ENCODE assay signal across 29 cellular contexts in genomic region chr19:43467276-43467675, GRCh38. TPM values are rescaled to one million over a fixed set of nuclear protein-coding genes. Genes with fewer than 3 reads are reported as not detected.
DNase-seq lines count a peak whose midpoint lies in the region; ATAC-seq, FAIRE-seq and TF ChIP-seq lines count a peak whose summit lies in the region.
"Had no signal": no experiment of that assay in that cellular context is flagged by ENCODE, and none has a peak within 500 bp of the region (broad histone marks: within the 10 kb centered on the region; RNA-seq: fewer than 3 reads in every experiment).

No MANE protein-coding gene starts in this region.

- H3K27me3 Mint-ChIP-seq in type B pancreatic cell = no peaks in the 10 kb centered on the region
- H3K27me3 Mint-ChIP-seq: stimulated activated naive CD8-positive, alpha-beta T cell treated with anti-CD3 and anti-CD28 coated beads, Interleukin-15, Interleukin-2, amounts not matched to agents 100 ng/mL and 50 ng/mL, for 24 hours had no signal

- no peaks in the 10 kb centered on the region for H3K27me3 ChIP-seq in HepG2 (ENCODE audit: control insufficient read depth in 1 of 2, insufficient read depth in 2 of 2, low read length in 2 of 2)
- no peaks in the 10 kb centered on the region for H3K27me3 ChIP-seq in right lobe of liver
- no peaks in the 10 kb centered on the region for H3K27me3 ChIP-seq in PC-9 (ENCODE audit: insufficient read depth, low read depth)
- H3K27me3 ChIP-seq in testis = no peaks in the 10 kb centered on the region

- BruUV-seq in HepG2 (replicated peaks; lab: Mats Ljungman, UMichigan) = no TSS peak
- BruUV-seq in PC-9 (replicated peaks; lab: Mats Ljungman, UMichigan) = no TSS peak

- TF ChIP-seq POLR2A in HepG2 (IDR thresholded peaks at IDR 0.05; ENCODE audit: insufficient read depth in 1 of 2, low read depth in 2 of 2, low read length in 2 of 2) = no peak
- TF ChIP-seq POLR2A in right lobe of liver (IDR thresholded peaks at IDR 0.05) = no peak
- TF ChIP-seq POLR2A in testis (IDR thresholded peaks at IDR 0.05) = no peak

- no peaks in the 10 kb centered on the region for H3K36me3 Mint-ChIP-seq in type B pancreatic cell
- H3K36me3 Mint-ChIP-seq: mesothelial cell of epicardium had no signal

- TF ChIP-seq EP300 in HepG2 (IDR thresholded peaks at IDR 0.05; ENCODE audit: low read depth in 2 of 2, low read length in 2 of 2) (no peak), HepG2 (CRISPR knock-in tag; IDR thresholded peaks at IDR 0.05; ENCODE audit: borderline replicate concordance) (no peak)

- H3K4me1 ChIP-seq in HepG2 (ENCODE audit: insufficient read depth, low read length) = peaks cover 42% of the 10 kb centered on the region
- peaks cover 0 to 11% (median 3%) of the 10 kb centered on the region in 4 donors for H3K4me1 ChIP-seq in right lobe of liver
- H3K4me1 ChIP-seq in PC-9 (replicated peaks; ENCODE audit: insufficient read depth) = peaks cover 57% of the 10 kb centered on the region
- H3K4me1 ChIP-seq in testis = peaks cover 2% of the 10 kb centered on the region

- no peaks in the 10 kb centered on the region for H3K9me3 ChIP-seq in HepG2 (ENCODE audit: low read length)
- H3K9me3 ChIP-seq in right lobe of liver = no peaks in the 10 kb centered on the region
- H3K9me3 ChIP-seq in PC-9 (ENCODE audit: insufficient read depth, low read depth) = no peaks in the 10 kb centered on the region
- no peaks in the 10 kb centered on the region for H3K9me3 ChIP-seq in testis
- H3K9me3 ChIP-seq: HAP-1, left lung had no signal

- no peaks in the 10 kb centered on the region for H4K20me1 ChIP-seq in HepG2 (ENCODE audit: insufficient read depth, low read length)
- H4K20me1 ChIP-seq in PC-9 (ENCODE audit: insufficient read depth) = 0 out of 2 replicates have a peak, but pooled peaks cover 6% of the 10 kb centered on the region

- H3K4me1 Mint-ChIP-seq in type B pancreatic cell (ENCODE audit: unreplicated experiment) = peaks cover 8% of the 10 kb centered on the region

- no peaks in the 10 kb centered on the region for H3K9me3 Mint-ChIP-seq in type B pancreatic cell
- H3K9me3 Mint-ChIP-seq: mesothelial cell of epicardium; stimulated activated naive CD8-positive, alpha-beta T cell treated with anti-CD3 and anti-CD28 coated beads, Interleukin-15, Interleukin-2, amounts not matched to agents 100 ng/mL and 50 ng/mL, for 24 hours had no signal

- CTCF ChIA-PET in HepG2 (lab: Yijun Ruan, JAX; ENCODE audit: low intra/inter-chr PET ratio, low total read pairs) = no interaction called here
- CTCF ChIA-PET in PC-9 (lab: Charles Lee) = no interaction called here

- no peak for ATAC-seq in HepG2
- ATAC-seq in right lobe of liver = no peak
- no peak for ATAC-seq in GM21619 (IDR thresholded peaks at IDR 0.05; ENCODE audit: unreplicated experiment)
- no peak for ATAC-seq in GM18517 (IDR thresholded peaks at IDR 0.05; ENCODE audit: unreplicated experiment)
- ATAC-seq: left lung had no signal

- TF ChIP-seq CTCF in HepG2 (CRISPR knock-in tag; IDR thresholded peaks at IDR 0.05) (no peak), right lobe of liver (IDR thresholded peaks at IDR 0.05) (no peak), PC-9 (conservative IDR thresholded peaks at IDR 0.05) (no peak), type B pancreatic cell (conservative IDR thresholded peaks at IDR 0.05) (no peak), testis (IDR thresholded peaks at IDR 0.05) (no peak)

- no peaks in the 10 kb centered on the region for H3K9me2 ChIP-seq in PC-9 (ENCODE audit: insufficient read depth)

- peak overlapping the region; percentile 41 for H3K9ac ChIP-seq in HepG2 (ENCODE audit: insufficient read depth, low read depth, low read length)

- in situ Hi-C loops in HepG2 (cut with HindIII; ENCODE audit: extremely low pct_ligation_motif_present, low pct_unique_long_range_greater_than_20kb) = no loop called here

- no peaks in the 10 kb centered on the region for H3K79me2 ChIP-seq in HepG2 (ENCODE audit: insufficient read depth, low read length)
- peaks cover 15% of the 10 kb centered on the region for H3K79me2 ChIP-seq in PC-9 (ENCODE audit: low read depth)

- TF ChIP-seq RAD21 in HepG2 (CRISPR knock-in tag; IDR thresholded peaks at IDR 0.05) = no peak

- H3F3A ChIP-seq in PC-9 (ENCODE audit: insufficient read depth, low read depth) = peaks cover 72% of the 10 kb centered on the region

- peak overlapping the region; percentile 67 for H3K4me2 ChIP-seq in HepG2 (ENCODE audit: low read depth, low read length)
- H3K4me2 ChIP-seq in PC-9 = peak overlapping the region; percentile 65

- POLR2A ChIA-PET in HepG2 (lab: Yijun Ruan, JAX) = interaction anchor here (0.7 to 1.0 kb wide), 3 partner anchors 17 to 37 kb away, joined by 3 read pairs; partner anchors contain the start of gene PHLDB3
- POLR2A ChIA-PET in PC-9 (lab: Charles Lee; ENCODE audit: unreplicated experiment) = interaction anchor here (0.6 to 0.7 kb wide), 2 partner anchors 64 to 201 kb away, joined by 3 to 6 read pairs; no protein-coding TSS in a partner anchor

- DNase-seq in HepG2 (ENCODE audit: low spot score) (no peak), right lobe of liver (no peak), PC-9 (no peak), epithelial cell of prostate (ENCODE audit: low read depth, low spot score) (no peak), type B pancreatic cell (ENCODE audit: extremely low spot score, unreplicated experiment) (no peak), testis (no peak)
- DNase-seq: activated CD4-positive, alpha-beta T cell treated with anti-CD3 and anti-CD28 coated beads for 48 hours; activated CD8-positive, alpha-beta memory T cell treated with anti-CD3 and anti-CD28 coated beads, Interleukin-2, amount 50 U/mL, for 48 hours; activated gamma-delta T cell; anterior cingulate cortex; COR-L47; effector CD8-positive, alpha-beta T cell; glutamatergic neuron; left lung; NCI-H1092 treated with DMSO at 0.1 percent for 48 hours; NCI-H2081; NCI-H524; stimulated activated CD4-positive, alpha-beta T cell treated with anti-CD3 and anti-CD28 coated beads, Interleukin-4, amount 100 ng/mL, for 24 hours; SW 1271; trophoblast cell had no signal

- H3K4me3 ChIP-seq in HepG2 (replicated peaks in 1 of 3; ENCODE audit: insufficient read depth in 1 of 3, low read depth in 2 of 3, low read length in 3 of 3) = peak overlapping the region in 1 of 3 experiments; percentile 7; a peak in 1 of 6 replicates
- H3K4me3 ChIP-seq in right lobe of liver = no peak overlapping the region
- H3K4me3 ChIP-seq in PC-9 = no peak overlapping the region
- no peak overlapping the region for H3K4me3 ChIP-seq in testis
- H3K4me3 ChIP-seq: HAP-1, left lung had no signal

- FAIRE-seq in HepG2 (lab: Jason Lieb, UNC) = no peak

- 5% methylated on average over 6 of the region's 6 CpGs for WGBS in HepG2 (ENCODE audit: low lambda C conversion rate)
- 81% methylated on average over 6 of the region's 6 CpGs for WGBS in right lobe of liver (ENCODE audit: insufficient coverage, low coverage, low lambda C conversion rate, missing lambda C conversion rate)
- 84% methylated on average over 6 of the region's 6 CpGs for WGBS in testis, 2 donors

- no peaks in the 10 kb centered on the region for H3K36me3 ChIP-seq in HepG2 (replicated peaks in 1 of 2; ENCODE audit: control insufficient read depth in 1 of 2, insufficient read depth in 2 of 2, low read length in 2 of 2)
- no peaks in the 10 kb centered on the region for H3K36me3 ChIP-seq in right lobe of liver
- H3K36me3 ChIP-seq in PC-9 (ENCODE audit: low read depth) = peaks cover 5% of the 10 kb centered on the region; the same call in 1 of the 2 replicates
- no peaks in the 10 kb centered on the region for H3K36me3 ChIP-seq in testis (ENCODE audit: low read depth, missing control alignments)
- H3K36me3 ChIP-seq: HAP-1, left lung had no signal

- H3K4me3 Mint-ChIP-seq in type B pancreatic cell = peak overlapping the region; percentile 53
- H3K4me3 Mint-ChIP-seq: mesothelial cell of epicardium; stimulated activated naive CD8-positive, alpha-beta T cell treated with anti-CD3 and anti-CD28 coated beads, Interleukin-15, Interleukin-2, amounts not matched to agents 100 ng/mL and 50 ng/mL, for 24 hours had no signal

- H3K27ac ChIP-seq in HepG2 (ENCODE audit: extremely low read length, insufficient read depth, low read length) (peak overlapping the region; percentile 5), right lobe of liver (no peak overlapping the region), PC-9 (peak overlapping the region; percentile 92), epithelial cell of prostate (peak overlapping the region; percentile 82), testis (no peak overlapping the region)
- H3K27ac ChIP-seq: left lung had no signal

- peak overlapping the region; percentile 87 for H3K27ac Mint-ChIP-seq in type B pancreatic cell
- H3K27ac Mint-ChIP-seq: mesothelial cell of epicardium had no signal

- intact Hi-C loops in HepG2 (cut with micrococcal nuclease; ENCODE audit: unreplicated experiment) = no loop called here
- intact Hi-C loops in right lobe of liver (cut with DNase I) = no loop called here
- intact Hi-C loops in PC-9 (cut with micrococcal nuclease; ENCODE audit: unreplicated experiment) = loop anchor here (5.0 kb wide), 1 partner anchor 50 kb away; no protein-coding TSS in a partner anchor
- intact Hi-C loops in testis (cut with DNase I; ENCODE audit: low total_unique reads) = no loop called here

- no peak overlapping the region for H2AFZ ChIP-seq in HepG2 (ENCODE audit: low read length)
- no peak overlapping the region; the same call in 1 of the 2 replicates for H2AFZ ChIP-seq in PC-9

RNA-seq across cellular contexts. Expression of gene LYPD3, which starts 1.9 kb away (rescaled TPM):
- total RNA-seq in HepG2 (2016; rRNA removed; fragmentation: Illumina TruSeq; extraction: Trizol) = 0.15 and 0.51 TPM in 2 replicates
- total RNA-seq in HepG2 (2016; cell fraction: cytosol; rRNA removed; fragmentation: Illumina TruSeq; extraction: Trizol; ENCODE audit: low read depth) = 0.20 TPM in 1 of 2 replicates, not detected in the other
- 0.24 and 0.35 TPM in 2 replicates for total RNA-seq in HepG2 (2016; cell fraction: insoluble cytoplasmic fraction; rRNA removed; fragmentation: Illumina TruSeq; extraction: Trizol)
- total RNA-seq in HepG2 (2016; cell fraction: membrane; rRNA removed; fragmentation: Illumina TruSeq; extraction: Trizol) = 0.25 and 0.38 TPM in 2 replicates
- total RNA-seq in HepG2 (2016; cell fraction: nucleus; rRNA removed; fragmentation: Illumina TruSeq; extraction: Trizol) = 0.28 and 1.0 TPM in 2 replicates
- polyA plus RNA-seq in HepG2 (2011; rRNA removed) = 1.5 and 2.6 TPM in 2 replicates
- 1.6 and 2.4 TPM in 2 replicates for polyA plus RNA-seq in HepG2 (2011; cell fraction: cytosol; rRNA removed)
- polyA plus RNA-seq in HepG2 (2011; cell fraction: nucleus; rRNA removed) = 2.4 and 2.8 TPM in 2 replicates
- 1.6 and 1.9 TPM in 2 replicates for polyA plus RNA-seq in HepG2 (2012)
- 0.33 and 0.83 TPM in 2 replicates for polyA plus RNA-seq in HepG2 (2016; cell fraction: cytosol; fragmentation: Illumina TruSeq; extraction: Trizol; ENCODE audit: low read depth)
- 0.90 and 1.0 TPM in 2 replicates for polyA plus RNA-seq in HepG2 (2016; cell fraction: insoluble cytoplasmic fraction; fragmentation: Illumina TruSeq; extraction: Trizol; ENCODE audit: low read depth)
- polyA plus RNA-seq in HepG2 (2016; cell fraction: membrane; fragmentation: Illumina TruSeq; extraction: Trizol; ENCODE audit: low read depth) = 0.80 and 1.0 TPM in 2 replicates
- 1.1 and 1.2 TPM in 2 replicates for polyA plus RNA-seq in HepG2 (2016; cell fraction: nucleus; fragmentation: Illumina TruSeq; extraction: Trizol; ENCODE audit: insufficient read depth, low read depth)
- 2.5 and 11.3 TPM in 2 replicates for polyA minus RNA-seq in HepG2 (2011; rRNA and poly(A)+ RNA removed; ENCODE audit: low replicate concordance)
- polyA minus RNA-seq in HepG2 (2011; cell fraction: cytosol; rRNA and poly(A)+ RNA removed) = 0.69 and 0.70 TPM in 2 replicates
- 0.77 and 0.99 TPM in 2 replicates for polyA minus RNA-seq in HepG2 (2011; cell fraction: nucleus; rRNA and poly(A)+ RNA removed)
- total RNA-seq in right lobe of liver = under 1 TPM in 4 of 6 experiments, not detected in 2; 0.20 to 0.28 (median 0.25) TPM
- total RNA-seq in PC-9 (2021) = 70.8 and 78.3 TPM in 2 replicates
- 13.3 and 66.4 TPM in 2 replicates for total RNA-seq in type B pancreatic cell (ENCODE audit: low replicate concordance)
- total RNA-seq in testis = 1 to 10 TPM in 1 of 2 donors, under 1 TPM in 1; 0.71 to 1.2 TPM
- 1.3 TPM for polyA plus RNA-seq in testis (ENCODE audit: insufficient read depth, low read depth, low replicate concordance)
- total RNA-seq: HT1080, pulmonary artery endothelial cell had no signal

RNA-seq across cellular contexts. Expression of gene PHLDB3, which starts 37.3 kb away (rescaled TPM):
- total RNA-seq in HepG2 (2016; rRNA removed; fragmentation: Illumina TruSeq; extraction: Trizol) (9.0 and 14.5 TPM in 2 replicates), right lobe of liver (10 to 100 TPM in 5 of 6 experiments, 1 to 10 TPM in 1; 9.6 to 15.0 (median 11.1) TPM), PC-9 (2021) (36.7 and 50.7 TPM in 2 replicates), type B pancreatic cell (ENCODE audit: low replicate concordance) (37.9 and 114 TPM in 2 replicates), testis (10 to 100 TPM; 27.1 to 28.3 TPM)
- 2.3 and 3.9 TPM in 2 replicates for total RNA-seq in HepG2 (2016; cell fraction: cytosol; rRNA removed; fragmentation: Illumina TruSeq; extraction: Trizol; ENCODE audit: low read depth)
- total RNA-seq in HepG2 (2016; cell fraction: insoluble cytoplasmic fraction; rRNA removed; fragmentation: Illumina TruSeq; extraction: Trizol) = 7.0 and 14.8 TPM in 2 replicates
- total RNA-seq in HepG2 (2016; cell fraction: membrane; rRNA removed; fragmentation: Illumina TruSeq; extraction: Trizol) = 4.8 and 4.9 TPM in 2 replicates
- 14.9 and 15.3 TPM in 2 replicates for total RNA-seq in HepG2 (2016; cell fraction: nucleus; rRNA removed; fragmentation: Illumina TruSeq; extraction: Trizol)
- polyA plus RNA-seq in HepG2 (2011; rRNA removed) (11.3 and 14.2 TPM in 2 replicates), testis (ENCODE audit: insufficient read depth, low read depth, low replicate concordance) (62.2 TPM)
- 7.0 and 9.5 TPM in 2 replicates for polyA plus RNA-seq in HepG2 (2011; cell fraction: cytosol; rRNA removed)
- 48.5 and 59.0 TPM in 2 replicates for polyA plus RNA-seq in HepG2 (2011; cell fraction: nucleus; rRNA removed)
- polyA plus RNA-seq in HepG2 (2012) = 9.8 and 10.4 TPM in 2 replicates
- polyA plus RNA-seq in HepG2 (2016; cell fraction: cytosol; fragmentation: Illumina TruSeq; extraction: Trizol; ENCODE audit: low read depth) = 2.9 and 3.2 TPM in 2 replicates
- 10.2 and 10.8 TPM in 2 replicates for polyA plus RNA-seq in HepG2 (2016; cell fraction: insoluble cytoplasmic fraction; fragmentation: Illumina TruSeq; extraction: Trizol; ENCODE audit: low read depth)
- polyA plus RNA-seq in HepG2 (2016; cell fraction: membrane; fragmentation: Illumina TruSeq; extraction: Trizol; ENCODE audit: low read depth) = 3.5 and 4.6 TPM in 2 replicates
- 27.3 and 35.6 TPM in 2 replicates for polyA plus RNA-seq in HepG2 (2016; cell fraction: nucleus; fragmentation: Illumina TruSeq; extraction: Trizol; ENCODE audit: insufficient read depth, low read depth)
- 4.6 and 12.1 TPM in 2 replicates for polyA minus RNA-seq in HepG2 (2011; rRNA and poly(A)+ RNA removed; ENCODE audit: low replicate concordance)
- polyA minus RNA-seq in HepG2 (2011; cell fraction: cytosol; rRNA and poly(A)+ RNA removed) = 8.2 and 9.8 TPM in 2 replicates
- polyA minus RNA-seq in HepG2 (2011; cell fraction: nucleus; rRNA and poly(A)+ RNA removed) = 19.8 and 21.6 TPM in 2 replicates

RNA-seq across cellular contexts. Expression of gene TEX101, which starts 52.6 kb away (rescaled TPM):
- total RNA-seq in HepG2 (2016; rRNA removed; fragmentation: Illumina TruSeq; extraction: Trizol) (not detected in 2 replicates), right lobe of liver (not detected), PC-9 (2021) (not detected in 2 replicates), type B pancreatic cell (ENCODE audit: low replicate concordance) (not detected in 2 replicates), testis (10 to 100 TPM; 73.1 to 93.3 TPM)
- total RNA-seq in HepG2 (2016; cell fraction: cytosol; rRNA removed; fragmentation: Illumina TruSeq; extraction: Trizol; ENCODE audit: low read depth) = not detected in 2 replicates
- total RNA-seq in HepG2 (2016; cell fraction: insoluble cytoplasmic fraction; rRNA removed; fragmentation: Illumina TruSeq; extraction: Trizol) = not detected in 2 replicates
- not detected in 2 replicates for total RNA-seq in HepG2 (2016; cell fraction: membrane; rRNA removed; fragmentation: Illumina TruSeq; extraction: Trizol)
- total RNA-seq in HepG2 (2016; cell fraction: nucleus; rRNA removed; fragmentation: Illumina TruSeq; extraction: Trizol) = not detected in 2 replicates
- polyA plus RNA-seq in HepG2 (2011; rRNA removed) (not detected in 2 replicates), testis (ENCODE audit: insufficient read depth, low read depth, low replicate concordance) (231 TPM)
- not detected in 2 replicates for polyA plus RNA-seq in HepG2 (2011; cell fraction: cytosol; rRNA removed)
- polyA plus RNA-seq in HepG2 (2011; cell fraction: nucleus; rRNA removed) = not detected in 2 replicates
- not detected in 2 replicates for polyA plus RNA-seq in HepG2 (2012)
- polyA plus RNA-seq in HepG2 (2016; cell fraction: cytosol; fragmentation: Illumina TruSeq; extraction: Trizol; ENCODE audit: low read depth) = not detected in 2 replicates
- polyA plus RNA-seq in HepG2 (2016; cell fraction: insoluble cytoplasmic fraction; fragmentation: Illumina TruSeq; extraction: Trizol; ENCODE audit: low read depth) = not detected in 2 replicates
- not detected in 2 replicates for polyA plus RNA-seq in HepG2 (2016; cell fraction: membrane; fragmentation: Illumina TruSeq; extraction: Trizol; ENCODE audit: low read depth)
- polyA plus RNA-seq in HepG2 (2016; cell fraction: nucleus; fragmentation: Illumina TruSeq; extraction: Trizol; ENCODE audit: insufficient read depth, low read depth) = not detected in 2 replicates
- not detected in 2 replicates for polyA minus RNA-seq in HepG2 (2011; rRNA and poly(A)+ RNA removed; ENCODE audit: low replicate concordance)
- not detected in 2 replicates for polyA minus RNA-seq in HepG2 (2011; cell fraction: cytosol; rRNA and poly(A)+ RNA removed)
- not detected in 2 replicates for polyA minus RNA-seq in HepG2 (2011; cell fraction: nucleus; rRNA and poly(A)+ RNA removed)
- total RNA-seq: Daoy, HT1080, left lung, mesothelial cell of epicardium, pulmonary artery endothelial cell, RPMI7951 had no signal

RNA-seq across cellular contexts. Expression of gene ETHE1, which starts 59.7 kb away (rescaled TPM):
- total RNA-seq in HepG2 (2016; rRNA removed; fragmentation: Illumina TruSeq; extraction: Trizol) (25.9 and 32.5 TPM in 2 replicates), right lobe of liver (10 to 100 TPM; 26.4 to 60.8 (median 46.3) TPM), PC-9 (2021) (83.4 and 89.3 TPM in 2 replicates), type B pancreatic cell (ENCODE audit: low replicate concordance) (57.3 and 116 TPM in 2 replicates), testis (10 to 100 TPM; 11.2 to 11.5 TPM)
- 17.2 and 20.2 TPM in 2 replicates for total RNA-seq in HepG2 (2016; cell fraction: cytosol; rRNA removed; fragmentation: Illumina TruSeq; extraction: Trizol; ENCODE audit: low read depth)
- 27.1 and 33.1 TPM in 2 replicates for total RNA-seq in HepG2 (2016; cell fraction: insoluble cytoplasmic fraction; rRNA removed; fragmentation: Illumina TruSeq; extraction: Trizol)
- 23.3 and 25.9 TPM in 2 replicates for total RNA-seq in HepG2 (2016; cell fraction: membrane; rRNA removed; fragmentation: Illumina TruSeq; extraction: Trizol)
- total RNA-seq in HepG2 (2016; cell fraction: nucleus; rRNA removed; fragmentation: Illumina TruSeq; extraction: Trizol) = 19.2 and 21.3 TPM in 2 replicates
- polyA plus RNA-seq in HepG2 (2011; rRNA removed) (58.4 and 67.9 TPM in 2 replicates), testis (ENCODE audit: insufficient read depth, low read depth, low replicate concordance) (13.1 TPM)
- polyA plus RNA-seq in HepG2 (2011; cell fraction: cytosol; rRNA removed) = 53.8 and 78.5 TPM in 2 replicates
- polyA plus RNA-seq in HepG2 (2011; cell fraction: nucleus; rRNA removed) = 67.5 and 68.2 TPM in 2 replicates
- polyA plus RNA-seq in HepG2 (2012) = 22.1 and 28.3 TPM in 2 replicates
- 21.9 and 22.2 TPM in 2 replicates for polyA plus RNA-seq in HepG2 (2016; cell fraction: cytosol; fragmentation: Illumina TruSeq; extraction: Trizol; ENCODE audit: low read depth)
- polyA plus RNA-seq in HepG2 (2016; cell fraction: insoluble cytoplasmic fraction; fragmentation: Illumina TruSeq; extraction: Trizol; ENCODE audit: low read depth) = 29.8 and 29.9 TPM in 2 replicates
- 24.0 and 25.6 TPM in 2 replicates for polyA plus RNA-seq in HepG2 (2016; cell fraction: membrane; fragmentation: Illumina TruSeq; extraction: Trizol; ENCODE audit: low read depth)
- polyA plus RNA-seq in HepG2 (2016; cell fraction: nucleus; fragmentation: Illumina TruSeq; extraction: Trizol; ENCODE audit: insufficient read depth, low read depth) = 27.5 and 29.5 TPM in 2 replicates
- 60.6 and 68.2 TPM in 2 replicates for polyA minus RNA-seq in HepG2 (2011; rRNA and poly(A)+ RNA removed; ENCODE audit: low replicate concordance)
- 27.7 and 31.3 TPM in 2 replicates for polyA minus RNA-seq in HepG2 (2011; cell fraction: cytosol; rRNA and poly(A)+ RNA removed)
- 15.2 and 19.4 TPM in 2 replicates for polyA minus RNA-seq in HepG2 (2011; cell fraction: nucleus; rRNA and poly(A)+ RNA removed)

Comparison
In these comparisons a context has a peak if more than half of its experiments do, and no peak if none do; other contexts are left out.
1. H3K27ac ChIP-seq: peak in HepG2 (single experiment), PC-9 (single experiment) and epithelial cell of prostate (single experiment); none in right lobe of liver (0 of 3) and testis (0 of 2).
2. RNA of gene TEX101, which starts 52.6 kb away (total RNA-seq): 73.1 to 93.3 TPM in testis; not detected in HepG2, not detected in right lobe of liver, not detected in PC-9 and not detected in type B pancreatic cell; every median in the first group is over 10 times any median in the second.